In genomic region chr14:61375218-61375617, GRCh38 we compare ENCODE assay signal across 15 cellular contexts.
"Had no signal": no experiment of that assay in that cellular context is flagged by ENCODE, and none has a peak within 500 bp of the region (broad histone marks: within the 10 kb centered on the region; RNA-seq: fewer than 3 reads in every experiment).

No MANE protein-coding gene starts in this region.

- H3K27ac ChIP-seq: brain microvascular endothelial cell, neutrophil, thyroid gland had no signal

- H3K36me3 ChIP-seq: brain microvascular endothelial cell, neutrophil, thyroid gland had no signal

- H3K4me3 ChIP-seq: thyroid gland had no signal

- DNase-seq: activated CD4-positive, alpha-beta T cell treated with anti-CD3 and anti-CD28 coated beads, Interleukin-2, amount 50 U/mL, for 48 hours; activated CD4-positive, CD25-positive, alpha-beta regulatory T cell; activated gamma-delta T cell treated with Interleukin-2 at 50 U/mL for 16 hours; brain microvascular endothelial cell; dermis blood vessel endothelial cell; erythroblast; hippocampal formation; kidney glomerular epithelial cell; retina; Right ventricle myocardium superior; stimulated activated CD4-positive, alpha-beta T cell treated with anti-CD3 and anti-CD28 coated beads, Interleukin-4, amount 100 ng/mL, for 1 hour; stimulated activated CD8-positive, alpha-beta memory T cell treated with anti-CD3 and anti-CD28 coated beads, Interleukin-4, amount 100 ng/mL, for 48 hours; T-helper 2 cell; thyroid gland had no signal

- H3K9me3 ChIP-seq: thyroid gland had no signal

- H3K4me1 ChIP-seq: thyroid gland had no signal

- H3K27me3 ChIP-seq: brain microvascular endothelial cell, neutrophil, thyroid gland had no signal
